Comparison of ENCODE assay signal across 1 cellular context in genomic region chr2:224560549-224560948, GRCh38.
TF ChIP-seq lines count a peak whose summit lies in the region.

No MANE protein-coding gene starts in this region.

TF ChIP-seq in GM12878, 131 proteins besides CTCF, POLR2A, EP300 and RAD21 (continued from another document):
- TF ChIP-seq ZNF592 (IDR thresholded peaks at IDR 0.05) (no peak), SUPT20H (IDR thresholded peaks at IDR 0.05; ENCODE audit: borderline replicate concordance, control insufficient read depth, low read depth, low read length) (no peak), TCF3 (IDR thresholded peaks at IDR 0.05; ENCODE audit: borderline replicate concordance, insufficient read depth, low read depth, low read length) (no peak), E4F1 (IDR thresholded peaks at IDR 0.05; ENCODE audit: borderline replicate concordance, partially characterized antibody) (no peak)
- TF ChIP-seq, protein P1, sequence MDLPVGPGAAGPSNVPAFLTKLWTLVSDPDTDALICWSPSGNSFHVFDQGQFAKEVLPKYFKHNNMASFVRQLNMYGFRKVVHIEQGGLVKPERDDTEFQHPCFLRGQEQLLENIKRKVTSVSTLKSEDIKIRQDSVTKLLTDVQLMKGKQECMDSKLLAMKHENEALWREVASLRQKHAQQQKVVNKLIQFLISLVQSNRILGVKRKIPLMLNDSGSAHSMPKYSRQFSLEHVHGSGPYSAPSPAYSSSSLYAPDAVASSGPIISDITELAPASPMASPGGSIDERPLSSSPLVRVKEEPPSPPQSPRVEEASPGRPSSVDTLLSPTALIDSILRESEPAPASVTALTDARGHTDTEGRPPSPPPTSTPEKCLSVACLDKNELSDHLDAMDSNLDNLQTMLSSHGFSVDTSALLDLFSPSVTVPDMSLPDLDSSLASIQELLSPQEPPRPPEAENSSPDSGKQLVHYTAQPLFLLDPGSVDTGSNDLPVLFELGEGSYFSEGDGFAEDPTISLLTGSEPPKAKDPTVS (IDR thresholded peaks at IDR 0.05; ENCODE audit: low read depth, low read length) = no peak
